In genomic region chr22:40636380-40637180, GRCh38 we compare ENCODE assay signal across 1 cellular context.
TF ChIP-seq lines count a peak whose summit lies in the region.

TSS of gene MRTFA (minus strand) at chr22:40636719.

TF ChIP-seq in HepG2, 621 proteins besides CTCF, POLR2A, EP300 and RAD21 (continued from another document and continues in another):
- no peak for TF ChIP-seq ZBTB46 (CRISPR knock-in tag; IDR thresholded peaks at IDR 0.05; ENCODE audit: borderline replicate concordance)
- TF ChIP-seq ZNF512 (CRISPR knock-in tag; IDR thresholded peaks at IDR 0.05) = no peak
- TF ChIP-seq PREB (CRISPR knock-in tag; IDR thresholded peaks at IDR 0.05) = no peak
- TF ChIP-seq SATB2 (CRISPR knock-in tag; IDR thresholded peaks at IDR 0.05) = 0 out of 2 replicates have a peak, but pooled peaks have one; percentile 56
- TF ChIP-seq GMEB2 (CRISPR knock-in tag; IDR thresholded peaks at IDR 0.05; ENCODE audit: low read depth) = no peak
- no peak for TF ChIP-seq ZNF296 (CRISPR knock-in tag; conservative IDR thresholded peaks at IDR 0.05)
- no peak; the same call in 1 of the 2 replicates for TF ChIP-seq AKNA (CRISPR knock-in tag; IDR thresholded peaks at IDR 0.05; ENCODE audit: borderline replicate concordance)
- TF ChIP-seq TOE1 (CRISPR knock-in tag; IDR thresholded peaks at IDR 0.05) = no peak; the same call in 1 of the 2 replicates
- TF ChIP-seq DMAP1 (CRISPR knock-in tag; IDR thresholded peaks at IDR 0.05) = peak; percentile 55
- no peak for TF ChIP-seq ZFAT (CRISPR knock-in tag; conservative IDR thresholded peaks at IDR 0.05)
- TF ChIP-seq RFXAP (CRISPR knock-in tag; IDR thresholded peaks at IDR 0.05; ENCODE audit: borderline replicate concordance) = no peak
- TF ChIP-seq ZNF816 (CRISPR knock-in tag; IDR thresholded peaks at IDR 0.05; ENCODE audit: borderline replicate concordance) = peak; percentile 78; the same call in 1 of the 2 replicates
- TF ChIP-seq KIAA2018 (CRISPR knock-in tag; IDR thresholded peaks at IDR 0.05; ENCODE audit: borderline replicate concordance) = no peak
- no peak for TF ChIP-seq PPARG (CRISPR knock-in tag; conservative IDR thresholded peaks at IDR 0.05)
- TF ChIP-seq PCBP2 (optimal IDR thresholded peaks at IDR 0.05; ENCODE audit: low read depth, low read length, poor library complexity, severe bottlenecking) = no peak
- TF ChIP-seq ZKSCAN1 (IDR thresholded peaks at IDR 0.05; ENCODE audit: low read length) = no peak
- no peak for TF ChIP-seq HNRNPL (IDR thresholded peaks at IDR 0.05; ENCODE audit: low read depth, low read length)
- peak; percentile 78; the same call in 1 of the 2 replicates for TF ChIP-seq KDM2A (CRISPR knock-in tag; IDR thresholded peaks at IDR 0.05; ENCODE audit: borderline replicate concordance, low read depth)
- peak; percentile 100 for TF ChIP-seq ZFP91 (CRISPR knock-in tag; IDR thresholded peaks at IDR 0.05; ENCODE audit: borderline replicate concordance)
- no peak for TF ChIP-seq SRSF4 (IDR thresholded peaks at IDR 0.05; ENCODE audit: low read depth, low read length, poor library complexity, severe bottlenecking)
- peak; percentile 20; the same call in 1 of the 2 replicates for TF ChIP-seq MLX (CRISPR knock-in tag; IDR thresholded peaks at IDR 0.05)
- peak; percentile 69; the same call in 1 of the 2 replicates for TF ChIP-seq SIN3A (IDR thresholded peaks at IDR 0.05; ENCODE audit: borderline replicate concordance, low read depth, low read length)
- TF ChIP-seq ZNF841 (CRISPR knock-in tag; IDR thresholded peaks at IDR 0.05; ENCODE audit: borderline replicate concordance) = no peak
- peak; percentile 81 for TF ChIP-seq ZNF501 (CRISPR knock-in tag; IDR thresholded peaks at IDR 0.05)
- no peak for TF ChIP-seq ZFP41 (CRISPR knock-in tag; IDR thresholded peaks at IDR 0.05; ENCODE audit: borderline replicate concordance)
- TF ChIP-seq FOXJ3 (CRISPR knock-in tag; IDR thresholded peaks at IDR 0.05; ENCODE audit: borderline replicate concordance) = 0 out of 2 replicates have a peak, but pooled peaks have one; percentile 27
- TF ChIP-seq ETV5 (CRISPR knock-in tag; IDR thresholded peaks at IDR 0.05; ENCODE audit: borderline replicate concordance) = 0 out of 2 replicates have a peak, but pooled peaks have one; percentile 3
- no peak for TF ChIP-seq ATRX (CRISPR knock-in tag; IDR thresholded peaks at IDR 0.05; ENCODE audit: borderline replicate concordance)
- TF ChIP-seq MIER3 (CRISPR knock-in tag; IDR thresholded peaks at IDR 0.05; ENCODE audit: borderline replicate concordance) = no peak
